11 cellular contexts compared by ENCODE assay signal in the genomic region with DNA sequence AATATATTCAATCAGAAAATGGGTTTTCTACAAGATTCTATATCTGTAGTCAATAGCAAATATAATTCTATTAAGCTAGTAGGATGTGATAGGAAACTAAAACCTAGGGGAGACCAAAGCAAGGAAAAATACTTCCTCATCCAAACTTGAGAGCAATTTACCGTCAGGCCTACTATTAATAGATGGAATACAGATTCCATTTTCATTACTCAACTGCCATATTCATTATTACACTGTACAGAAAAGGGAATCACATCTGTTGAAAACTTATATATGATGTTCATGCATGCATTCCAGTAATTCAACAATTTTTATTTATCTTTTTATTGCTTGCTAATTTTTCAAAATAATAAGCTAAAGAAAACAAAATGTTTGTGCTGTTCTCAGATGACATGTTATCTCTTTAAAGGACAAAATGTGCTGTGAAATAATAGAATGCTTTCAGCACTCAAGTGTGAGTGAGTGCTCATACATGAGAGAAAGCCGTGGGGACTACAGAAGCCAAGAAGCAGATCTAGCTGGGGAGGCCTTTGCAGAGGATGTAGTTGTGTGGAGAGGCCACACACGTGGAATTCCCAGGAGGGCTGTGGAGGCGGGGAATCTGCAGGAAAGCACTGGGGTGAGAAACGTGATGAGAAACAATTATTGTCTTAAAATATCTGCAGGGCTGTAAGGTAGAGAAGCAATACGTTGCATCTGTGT.
DNase-seq lines count a peak whose midpoint lies in the region; ATAC-seq, FAIRE-seq and TF ChIP-seq lines count a peak whose summit lies in the region.
"Had no signal": no experiment of that assay in that cellular context is flagged by ENCODE, and none has a peak within 500 bp of the region (broad histone marks: within the 10 kb centered on the region; RNA-seq: fewer than 3 reads in every experiment).

No MANE protein-coding gene starts in this region.

- H3K27me3 ChIP-seq in esophagus squamous epithelium: no peaks in the 10 kb centered on the region

- H3K27ac ChIP-seq in A549 (peak overlapping the region; percentile 93 to 98), esophagus squamous epithelium (peak overlapping the region; percentile 90 to 96 (median 94))

- TF ChIP-seq CTCF in A549 (IDR thresholded peaks at IDR 0.05): no peak
- TF ChIP-seq CTCF in esophagus squamous epithelium (IDR thresholded peaks at IDR 0.05): no peak
- TF ChIP-seq CTCF in neural crest cell (conservative IDR thresholded peaks at IDR 0.05): no peak

- TF ChIP-seq POLR2A in A549 (IDR thresholded peaks at IDR 0.05; ENCODE audit: low read length) (no peak), esophagus squamous epithelium (IDR thresholded peaks at IDR 0.05) (no peak)

- no peak for DNase-seq in A549 (ENCODE audit: low read depth in 1 of 2, low spot score in 1 of 2)
- DNase-seq in NCI-H69 (lab: John Stamatoyannopoulos, UW): peak; percentile 11
- no peak for DNase-seq in esophagus squamous epithelium (lab: John Stamatoyannopoulos, UW)
- no peak for DNase-seq in neural crest cell (ENCODE audit: low read depth, low spot score)
- no peak for DNase-seq in head of caudate nucleus
- no peak for DNase-seq in GOT3 (lab: John Stamatoyannopoulos, UW)
- DNase-seq: activated naive CD4-positive, alpha-beta T cell treated with anti-CD3 and anti-CD28 coated beads, Interleukin-2, amount 10 ng/mL, durations not matched to agents 7 days and 5 days; NCI-H524 treated with DMSO at 0.1 percent for 48 hours had no signal

- no peaks in the 10 kb centered on the region for H3K9me3 Mint-ChIP-seq in neural crest cell
- H3K9me3 Mint-ChIP-seq: activated naive CD4-positive, alpha-beta T cell treated with anti-CD3 and anti-CD28 coated beads, Interleukin-2, amount 10 ng/mL, durations not matched to agents 7 days and 5 days had no signal

- intact Hi-C loops in esophagus squamous epithelium (cut with DNase I): no loop called here
- intact Hi-C loops in head of caudate nucleus (cut with DNase I): no loop called here

- no peak for ATAC-seq in A549
- ATAC-seq in GM18873 (IDR thresholded peaks at IDR 0.05; ENCODE audit: low FRiP score, unreplicated experiment): no peak
- no peak for ATAC-seq in GM18861 (IDR thresholded peaks at IDR 0.05; ENCODE audit: unreplicated experiment)

- H3K4me1 Mint-ChIP-seq in neural crest cell: peaks cover 48% of the 10 kb centered on the region
- H3K4me1 Mint-ChIP-seq: activated naive CD4-positive, alpha-beta T cell treated with anti-CD3 and anti-CD28 coated beads, Interleukin-2, amount 10 ng/mL, durations not matched to agents 7 days and 5 days had no signal

- no peaks in the 10 kb centered on the region for H3K36me3 Mint-ChIP-seq in neural crest cell (ENCODE audit: low read depth)
- H3K36me3 Mint-ChIP-seq: activated naive CD4-positive, alpha-beta T cell treated with anti-CD3 and anti-CD28 coated beads, Interleukin-2, amount 10 ng/mL, durations not matched to agents 7 days and 5 days had no signal

- TF ChIP-seq EP300 in A549 (IDR thresholded peaks at IDR 0.05): no peak

- H3K4me1 ChIP-seq in A549: peaks cover 93% of the 10 kb centered on the region
- H3K4me1 ChIP-seq in esophagus squamous epithelium: peaks cover 60 to 98% (median 77%) of the 10 kb centered on the region in 3 donors

- CTCF ChIA-PET in A549 (lab: Yijun Ruan, JAX): interaction anchor here (1.0 to 2.6 kb wide), 6 partner anchors 8 to 355 kb away, joined by 3 to 17 read pairs (median 4); no protein-coding TSS in a partner anchor

- 21% methylated on average over 6 of the region's 6 CpGs for WGBS in A549 (ENCODE audit: missing lambda C conversion rate)
- WGBS in esophagus squamous epithelium, 2 donors: 19 to 22% methylated on average over 6 of the region's 6 CpGs

- no peak overlapping the region for H3K4me3 Mint-ChIP-seq in neural crest cell
- H3K4me3 Mint-ChIP-seq: activated naive CD4-positive, alpha-beta T cell treated with anti-CD3 and anti-CD28 coated beads, Interleukin-2, amount 10 ng/mL, durations not matched to agents 7 days and 5 days had no signal

- no peak for FAIRE-seq in A549 (lab: Jason Lieb, UNC)
- FAIRE-seq: H54 had no signal

- no peaks in the 10 kb centered on the region for H3K9me3 ChIP-seq in A549
- no peaks in the 10 kb centered on the region for H3K9me3 ChIP-seq in esophagus squamous epithelium

- H3K36me3 ChIP-seq in esophagus squamous epithelium: peaks cover 0 to 3% (median 0%) of the 10 kb centered on the region in 3 donors

- TF ChIP-seq RAD21 in A549 (conservative IDR thresholded peaks at IDR 0.05 in 1 of 2, IDR thresholded peaks at IDR 0.05 in 1 of 2): no peak

- peak overlapping the region; percentile 79 for H3K4me2 ChIP-seq in A549

- peaks cover 23% of the 10 kb centered on the region for H3K27me3 Mint-ChIP-seq in neural crest cell (ENCODE audit: low read depth)

- no peak overlapping the region for H3K4me3 ChIP-seq in A549
- no peak overlapping the region for H3K4me3 ChIP-seq in esophagus squamous epithelium

- POLR2A ChIA-PET in A549 (lab: Yijun Ruan, JAX): interaction anchor here (0.8 to 1.3 kb wide), 2 partner anchors 108 to 340 kb away, joined by 3 read pairs; no protein-coding TSS in a partner anchor

- H3K27ac Mint-ChIP-seq in neural crest cell (ENCODE audit: unreplicated experiment): peak overlapping the region; percentile 39
- H3K27ac Mint-ChIP-seq: activated naive CD4-positive, alpha-beta T cell treated with anti-CD3 and anti-CD28 coated beads, Interleukin-2, amount 10 ng/mL, durations not matched to agents 7 days and 5 days had no signal

TF ChIP-seq in A549, 52 proteins besides CTCF, POLR2A, EP300 and RAD21:
- TF ChIP-seq ZNF302 (CRISPR knock-in tag; IDR thresholded peaks at IDR 0.05) (no peak), ZC3H11A (IDR thresholded peaks at IDR 0.05) (no peak), HOXA7 (CRISPR knock-in tag; IDR thresholded peaks at IDR 0.05) (no peak), PHF8 (IDR thresholded peaks at IDR 0.05; ENCODE audit: borderline replicate concordance, low read depth) (no peak), MAFK (IDR thresholded peaks at IDR 0.05; ENCODE audit: partially characterized antibody) (no peak), NPAS2 (CRISPR knock-in tag; IDR thresholded peaks at IDR 0.05; ENCODE audit: borderline replicate concordance) (no peak), BHLHE40 (IDR thresholded peaks at IDR 0.05; ENCODE audit: low read depth, low read length) (no peak), ESRRA (IDR thresholded peaks at IDR 0.05; ENCODE audit: borderline replicate concordance, low read length) (no peak), ZSCAN20 (CRISPR knock-in tag; IDR thresholded peaks at IDR 0.05) (no peak), RCOR1 (IDR thresholded peaks at IDR 0.05; ENCODE audit: low read depth, low read length) (no peak), CHD2 (IDR thresholded peaks at IDR 0.05; ENCODE audit: low read length, partially characterized antibody) (no peak), SREBF2 (IDR thresholded peaks at IDR 0.05) (no peak), HDAC2 (IDR thresholded peaks at IDR 0.05) (no peak), SMC3 (IDR thresholded peaks at IDR 0.05) (no peak), RFX5 (IDR thresholded peaks at IDR 0.05) (no peak), JUN (IDR thresholded peaks at IDR 0.05) (no peak), RARB (CRISPR knock-in tag; IDR thresholded peaks at IDR 0.05) (no peak), EHMT2 (IDR thresholded peaks at IDR 0.05; ENCODE audit: low read depth) (no peak), MAZ (IDR thresholded peaks at IDR 0.05; ENCODE audit: borderline replicate concordance, low read depth, low read length) (no peak)
- TF ChIP-seq, protein P1, sequence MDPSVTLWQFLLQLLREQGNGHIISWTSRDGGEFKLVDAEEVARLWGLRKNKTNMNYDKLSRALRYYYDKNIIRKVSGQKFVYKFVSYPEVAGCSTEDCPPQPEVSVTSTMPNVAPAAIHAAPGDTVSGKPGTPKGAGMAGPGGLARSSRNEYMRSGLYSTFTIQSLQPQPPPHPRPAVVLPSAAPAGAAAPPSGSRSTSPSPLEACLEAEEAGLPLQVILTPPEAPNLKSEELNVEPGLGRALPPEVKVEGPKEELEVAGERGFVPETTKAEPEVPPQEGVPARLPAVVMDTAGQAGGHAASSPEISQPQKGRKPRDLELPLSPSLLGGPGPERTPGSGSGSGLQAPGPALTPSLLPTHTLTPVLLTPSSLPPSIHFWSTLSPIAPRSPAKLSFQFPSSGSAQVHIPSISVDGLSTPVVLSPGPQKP (IDR thresholded peaks at IDR 0.05; ENCODE audit: low read depth, low read length): no peak
